Comparison of ENCODE assay signal across 14 cellular contexts in the genomic region with DNA sequence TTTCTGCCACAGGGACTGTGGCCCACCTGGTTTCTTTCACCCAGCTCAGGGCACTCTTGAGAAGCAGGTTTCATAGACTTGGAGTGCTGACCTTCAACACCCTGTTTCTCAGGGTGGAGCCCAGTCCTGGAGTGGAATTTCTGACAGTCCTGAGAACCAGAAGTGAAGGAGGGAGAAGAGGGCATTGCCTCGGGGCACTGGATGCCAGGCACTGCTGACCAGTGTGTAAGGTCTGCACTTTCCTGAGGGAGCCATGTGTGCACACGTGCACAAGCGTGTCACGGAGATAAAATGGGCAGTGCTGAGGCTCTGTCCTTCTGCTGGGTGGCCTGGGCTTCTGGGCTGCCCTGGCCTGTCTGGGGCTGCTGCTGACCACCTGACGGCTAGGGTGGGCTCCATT.
"Had no signal": no experiment of that assay in that cellular context is flagged by ENCODE, and none has a peak within 500 bp of the region (broad histone marks: within the 10 kb centered on the region; RNA-seq: fewer than 3 reads in every experiment).

No MANE protein-coding gene starts in this region.

- H3K4me3 ChIP-seq: pancreas, transverse colon had no signal

- DNase-seq: activated naive CD4-positive, alpha-beta T cell; activated naive CD8-positive, alpha-beta T cell treated with anti-CD3 and anti-CD28 coated beads, Interleukin-2, amount 10 ng/mL, durations not matched to agents 7 days and 5 days; effector memory CD8-positive, alpha-beta T cell; islet precursor cell; stimulated activated CD4-positive, alpha-beta T cell treated with anti-CD3 and anti-CD28 coated beads, Interleukin-4, amount 100 ng/mL, for 24 hours; stimulated activated naive CD4-positive, alpha-beta T cell treated with Interleukin-2 at 50 U/mL for 16 hours; T-cell; T-helper 9 cell; transverse colon had no signal

- ATAC-seq: activated CD4-positive, CD25-positive, alpha-beta regulatory T cell treated with anti-CD3 and anti-CD28 coated beads, Interleukin-2, amount 50 U/mL, for 24 hours; effector memory CD8-positive, alpha-beta T cell; pancreas; T-cell had no signal

- H3K36me3 Mint-ChIP-seq: activated naive CD8-positive, alpha-beta T cell treated with anti-CD3 and anti-CD28 coated beads, Interleukin-2, amount 10 ng/mL, durations not matched to agents 7 days and 5 days; T-cell had no signal

- H3K9me3 ChIP-seq: pancreas, transverse colon had no signal

- H3K4me3 Mint-ChIP-seq: activated naive CD8-positive, alpha-beta T cell treated with anti-CD3 and anti-CD28 coated beads, Interleukin-2, amount 10 ng/mL, durations not matched to agents 7 days and 5 days; brain; effector memory CD8-positive, alpha-beta T cell; neural crest cell; T-cell had no signal

- H3K4me1 ChIP-seq: pancreas, transverse colon had no signal

- H3K27ac ChIP-seq: epithelial cell of prostate, pancreas, transverse colon had no signal

- H3K4me1 Mint-ChIP-seq: activated naive CD8-positive, alpha-beta T cell treated with anti-CD3 and anti-CD28 coated beads, Interleukin-2, amount 10 ng/mL, durations not matched to agents 7 days and 5 days; T-cell had no signal

- H3K27ac Mint-ChIP-seq: activated naive CD8-positive, alpha-beta T cell treated with anti-CD3 and anti-CD28 coated beads, Interleukin-2, amount 10 ng/mL, durations not matched to agents 7 days and 5 days; effector memory CD8-positive, alpha-beta T cell; T-cell had no signal

- H3K9me3 Mint-ChIP-seq: activated naive CD8-positive, alpha-beta T cell treated with anti-CD3 and anti-CD28 coated beads, Interleukin-2, amount 10 ng/mL, durations not matched to agents 7 days and 5 days; effector memory CD8-positive, alpha-beta T cell; neural crest cell; T-cell had no signal

- H3K36me3 ChIP-seq: transverse colon had no signal

- H3K27me3 ChIP-seq: pancreas, transverse colon had no signal

- H3K27me3 Mint-ChIP-seq: brain had no signal
